Comparison of ENCODE assay signal across 14 cellular contexts in the genomic region with DNA sequence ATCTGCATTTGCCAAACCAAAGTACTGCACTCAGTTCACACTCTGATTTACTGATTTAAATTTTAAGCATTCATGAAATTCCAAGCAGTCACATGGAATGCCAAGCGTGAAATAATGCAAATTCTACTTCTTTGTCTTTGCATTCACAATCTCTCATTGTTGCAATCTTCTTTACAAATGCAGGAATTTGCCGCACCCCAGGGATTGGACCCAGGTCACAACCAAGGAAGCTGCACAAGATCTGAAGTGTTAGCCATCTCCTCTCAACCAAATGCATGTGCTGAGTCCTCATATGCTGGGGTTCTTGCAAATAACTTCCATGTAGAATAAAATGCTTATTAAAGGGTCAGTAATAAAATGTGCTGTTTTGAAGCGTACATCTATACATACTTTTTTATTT.
"Had no signal": no experiment of that assay in that cellular context is flagged by ENCODE, and none has a peak within 500 bp of the region (broad histone marks: within the 10 kb centered on the region; RNA-seq: fewer than 3 reads in every experiment).

No MANE protein-coding gene starts in this region.

- H3K27ac Mint-ChIP-seq: activated CD8-positive, alpha-beta T cell treated with anti-CD3 and anti-CD28 coated beads, Interleukin-2, amount 10 ng/mL, durations not matched to agents 7 days and 5 days; activated naive CD8-positive, alpha-beta T cell treated with anti-CD3 and anti-CD28 coated beads, Interleukin-2, amount 50 U/mL, for 24 hours; T-helper 2 cell treated with Interferon-gamma antibody and Interleukin-4, amounts not matched to agents 5 μg/mL and 100 μg/mL, for 36 hours had no signal

- H3K4me3 Mint-ChIP-seq: activated CD8-positive, alpha-beta T cell treated with anti-CD3 and anti-CD28 coated beads, Interleukin-2, amount 10 ng/mL, durations not matched to agents 7 days and 5 days; activated naive CD8-positive, alpha-beta T cell treated with anti-CD3 and anti-CD28 coated beads, Interleukin-2, amount 50 U/mL, for 24 hours; T-helper 2 cell treated with Interferon-gamma antibody and Interleukin-4, amounts not matched to agents 5 μg/mL and 100 μg/mL, for 36 hours had no signal

- ATAC-seq: activated CD8-positive, alpha-beta T cell treated with anti-CD3 and anti-CD28 coated beads, Interleukin-2, amount 10 ng/mL, durations not matched to agents 7 days and 5 days; activated naive CD8-positive, alpha-beta T cell treated with anti-CD3 and anti-CD28 coated beads, Interleukin-2, amount 50 U/mL, for 24 hours had no signal

- H3K27me3 ChIP-seq: ascending aorta, cardiac muscle cell, neutrophil, uterus had no signal

- H3K27ac ChIP-seq: ascending aorta, cardiac muscle cell, neutrophil, skin epidermis, uterus, VCaP had no signal

- H3K36me3 ChIP-seq: ascending aorta, cardiac muscle cell, neutrophil, uterus had no signal

- DNase-seq: activated CD4-positive, alpha-beta T cell treated with anti-CD3 and anti-CD28 coated beads for 4 hours; activated CD8-positive, alpha-beta memory T cell treated with anti-CD3 and anti-CD28 coated beads, Interleukin-2, amount 50 U/mL, for 48 hours; activated CD8-positive, alpha-beta T cell treated with anti-CD3 and anti-CD28 coated beads, Interleukin-2, amount 10 ng/mL, durations not matched to agents 7 days and 5 days; activated naive CD4-positive, alpha-beta T cell; activated naive CD8-positive, alpha-beta T cell treated with anti-CD3 and anti-CD28 coated beads, Interleukin-2, amount 50 U/mL, for 24 hours; effector CD8-positive, alpha-beta T cell; SW 1271; uterus had no signal

- H3K4me1 Mint-ChIP-seq: activated naive CD8-positive, alpha-beta T cell treated with anti-CD3 and anti-CD28 coated beads, Interleukin-2, amount 50 U/mL, for 24 hours had no signal

- H3K4me3 ChIP-seq: ascending aorta, cardiac muscle cell, skin epidermis, uterus had no signal

- H3K4me1 ChIP-seq: ascending aorta, uterus had no signal

- H3K9me3 Mint-ChIP-seq: activated naive CD8-positive, alpha-beta T cell treated with anti-CD3 and anti-CD28 coated beads, Interleukin-2, amount 50 U/mL, for 24 hours; T-helper 2 cell treated with Interferon-gamma antibody and Interleukin-4, amounts not matched to agents 5 μg/mL and 100 μg/mL, for 36 hours had no signal

- H3K9me3 ChIP-seq: ascending aorta, neutrophil, uterus had no signal
